Comparison of ENCODE assay signal across 12 cellular contexts in genomic region chr9:37840560-37841194, GRCh38. TPM values are rescaled to one million over a fixed set of nuclear protein-coding genes. Genes with fewer than 3 reads are reported as not detected.
DNase-seq lines count a peak whose midpoint lies in the region; ATAC-seq and TF ChIP-seq lines count a peak whose summit lies in the region.
"Had no signal": no experiment of that assay in that cellular context is flagged by ENCODE, and none has a peak within 500 bp of the region (broad histone marks: within the 10 kb centered on the region; RNA-seq: fewer than 3 reads in every experiment).

No MANE protein-coding gene starts in this region.

- H3K27me3 ChIP-seq in fibroblast of lung (ENCODE audit: control insufficient read depth, insufficient read depth, low read length) (no peaks in the 10 kb centered on the region), H7 (ENCODE audit: control insufficient read depth, insufficient read depth, low read length) (no peaks in the 10 kb centered on the region)
- H3K27me3 ChIP-seq: cardiac muscle cell had no signal

- no peaks in the 10 kb centered on the region for H3K79me2 ChIP-seq in fibroblast of lung (ENCODE audit: control insufficient read depth, insufficient read depth, low read length)

- H3K9me3 ChIP-seq in fibroblast of lung (ENCODE audit: control insufficient read depth, insufficient read depth, low read depth, low read length) = no peaks in the 10 kb centered on the region

- no peak overlapping the region for H3K9ac ChIP-seq in fibroblast of lung (ENCODE audit: insufficient read depth, low read length)

- POLR2A ChIA-PET in RWPE1 (lab: Yijun Ruan, JAX; ENCODE audit: low non-redundant PET) = no interaction called here

- H3K36me3 ChIP-seq in fibroblast of lung (ENCODE audit: control insufficient read depth, insufficient read depth, low read length) (no peaks in the 10 kb centered on the region), H7 (replicated peaks; ENCODE audit: control insufficient read depth, insufficient read depth, low read length) (no peaks in the 10 kb centered on the region)
- H3K36me3 ChIP-seq: cardiac muscle cell had no signal

- DNase-seq in activated T-cell treated with anti-CD3 and anti-CD28 coated beads, Interleukin-2, amount 50 U/mL, for 48 hours = peak; percentile 28 to 42
- DNase-seq in activated T-cell treated with anti-CD3 and anti-CD28 coated beads, Interleukin-2, amount 50 U/mL, for 1 hour = no peak
- DNase-seq in RWPE1 (ENCODE audit: low spot score) = peak; percentile 20
- peak; percentile 69 to 85 for DNase-seq in fibroblast of lung (ENCODE audit: low read depth in 2 of 2)
- DNase-seq in stimulated activated CD4-positive, alpha-beta T cell treated with anti-CD3 and anti-CD28 coated beads, Interleukin-4, amount 100 ng/mL, for 24 hours = peak; percentile 23
- DNase-seq in H7 = no peak
- DNase-seq in amygdala (lab: John Stamatoyannopoulos, UW) = no peak
- DNase-seq: activated CD4-positive, alpha-beta T cell treated with anti-CD3 and anti-CD28 coated beads for 1 hour; KBM-7 had no signal

- CTCF ChIA-PET in RWPE1 (lab: Yijun Ruan, JAX) = interaction anchor here (0.7 kb wide), 1 partner anchor 68 kb away, joined by 3 read pairs; no protein-coding TSS in a partner anchor

- no peak for ATAC-seq in HG02885 (IDR thresholded peaks at IDR 0.05; ENCODE audit: poor library complexity, unreplicated experiment)

- TF ChIP-seq CTCF in RWPE1 (conservative IDR thresholded peaks at IDR 0.05; ENCODE audit: low read depth) = no peak
- TF ChIP-seq CTCF in fibroblast of lung (conservative IDR thresholded peaks at IDR 0.05 in 1 of 2, IDR thresholded peaks at IDR 0.05 in 1 of 2; ENCODE audit: low read depth in 1 of 2, low read length in 2 of 2) = no peak

- H2AFZ ChIP-seq in fibroblast of lung (ENCODE audit: low read length) = no peak overlapping the region

- H4K20me1 ChIP-seq in fibroblast of lung (ENCODE audit: control insufficient read depth, extremely low read depth, insufficient read depth, low read length) = no peaks in the 10 kb centered on the region

- no peak overlapping the region for H3K4me3 ChIP-seq in fibroblast of lung (replicated peaks in 1 of 4; ENCODE audit: control extremely low read depth in 1 of 4, insufficient read depth in 1 of 4, low read depth in 3 of 4, low read length in 4 of 4)
- no peak overlapping the region for H3K4me3 ChIP-seq in H7 (ENCODE audit: insufficient read depth, low read depth, low read length)
- H3K4me3 ChIP-seq: cardiac muscle cell had no signal

- H3K4me2 ChIP-seq in fibroblast of lung (ENCODE audit: extremely low read depth, insufficient read depth, low read length) = no peak overlapping the region

- no peaks in the 10 kb centered on the region for H3K4me1 ChIP-seq in fibroblast of lung (ENCODE audit: control insufficient read depth, extremely low read depth, insufficient read depth, low read length)

- H3K27ac ChIP-seq in RWPE1 (no peak overlapping the region), fibroblast of lung (ENCODE audit: insufficient read depth, low read length) (no peak overlapping the region)
- H3K27ac ChIP-seq: C4-2B, cardiac muscle cell had no signal

RNA-seq across cellular contexts. Expression of gene DCAF10, which starts 40.1 kb away (rescaled TPM):
- total RNA-seq in fibroblast of lung = 18.7 and 26.6 TPM in 2 replicates
- 23.3 and 33.5 TPM in 2 replicates for polyA plus RNA-seq in fibroblast of lung
- polyA plus RNA-seq in fibroblast of lung (2012) = 15.8 and 19.5 TPM in 2 replicates
- polyA minus RNA-seq in fibroblast of lung (ENCODE audit: low replicate concordance) = 27.6 and 35.2 TPM in 2 replicates
- total RNA-seq in H7 (2014; rRNA removed; shearing (Covaris generic)) = 18.6 and 22.9 TPM in 2 replicates

RNA-seq across cellular contexts. Expression of gene EXOSC3, which starts 55.8 kb away (rescaled TPM):
- total RNA-seq in fibroblast of lung = 19.0 and 24.9 TPM in 2 replicates
- 34.0 and 36.7 TPM in 2 replicates for polyA plus RNA-seq in fibroblast of lung
- 29.2 and 37.8 TPM in 2 replicates for polyA plus RNA-seq in fibroblast of lung (2012)
- 1.5 TPM in 2 replicates for polyA minus RNA-seq in fibroblast of lung (ENCODE audit: low replicate concordance)
- 71.9 and 82.8 TPM in 2 replicates for total RNA-seq in H7 (2014; rRNA removed; shearing (Covaris generic))

Comparison
In these comparisons a context has a peak if more than half of its experiments do, and no peak if none do; other contexts are left out.
1. DNase-seq: peak in activated T-cell treated with anti-CD3 and anti-CD28 coated beads, Interleukin-2, amount 50 U/mL, for 48 hours (2 of 2), RWPE1 (single experiment), fibroblast of lung (2 of 2) and stimulated activated CD4-positive, alpha-beta T cell treated with anti-CD3 and anti-CD28 coated beads, Interleukin-4, amount 100 ng/mL, for 24 hours (single experiment); none in activated T-cell treated with anti-CD3 and anti-CD28 coated beads, Interleukin-2, amount 50 U/mL, for 1 hour (single experiment), H7 (single experiment) and amygdala (0 of 56).